Comparison of ENCODE assay signal across 17 cellular contexts in the genomic region with DNA sequence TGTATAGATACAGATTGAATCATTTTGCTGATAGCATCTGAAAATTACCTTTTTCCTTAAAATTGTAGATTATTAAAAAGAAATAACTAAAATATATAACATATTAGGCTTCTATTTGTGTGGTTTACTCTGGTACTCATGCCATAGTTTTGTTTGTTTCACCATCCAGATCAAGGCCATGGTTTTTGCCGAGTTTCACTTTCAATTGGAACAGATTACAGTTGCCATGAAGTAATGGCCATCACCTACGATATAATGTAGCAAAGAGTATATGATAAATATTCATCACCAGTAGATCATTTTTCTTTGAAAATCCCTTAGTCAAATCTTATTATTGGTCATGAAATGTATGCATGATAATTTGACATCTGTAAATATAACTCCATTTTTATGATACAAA. TPM values are rescaled to one million over a fixed set of nuclear protein-coding genes. Genes with fewer than 3 reads are reported as not detected.
DNase-seq lines count a peak whose midpoint lies in the region; ATAC-seq and TF ChIP-seq lines count a peak whose summit lies in the region.
"Had no signal": no experiment of that assay in that cellular context is flagged by ENCODE, and none has a peak within 500 bp of the region (broad histone marks: within the 10 kb centered on the region; RNA-seq: fewer than 3 reads in every experiment).

No MANE protein-coding gene starts in this region.

- H3K9me3 Mint-ChIP-seq in memory B cell: peaks cover 7% of the 10 kb centered on the region
- peaks cover 28% of the 10 kb centered on the region for H3K9me3 Mint-ChIP-seq in activated CD4-positive, alpha-beta memory T cell treated with anti-CD3 and anti-CD28 coated beads for 36 hours

- no peaks in the 10 kb centered on the region for H3K36me3 ChIP-seq in left ventricle myocardium inferior
- H3K36me3 ChIP-seq: ovary, transverse colon had no signal

- H3K4me3 Mint-ChIP-seq in T-helper 17 cell (peak overlapping the region; percentile 72), memory B cell (no peak overlapping the region)
- no peak overlapping the region for H3K4me3 Mint-ChIP-seq in activated CD4-positive, alpha-beta memory T cell treated with anti-CD3 and anti-CD28 coated beads for 36 hours

- H3K4me1 Mint-ChIP-seq in T-helper 17 cell: peaks cover 10% of the 10 kb centered on the region
- H3K4me1 Mint-ChIP-seq in memory B cell: peaks cover 6% of the 10 kb centered on the region
- H3K4me1 Mint-ChIP-seq in activated CD4-positive, alpha-beta memory T cell treated with anti-CD3 and anti-CD28 coated beads for 36 hours (ENCODE audit: low read depth): peaks cover 12% of the 10 kb centered on the region

- peaks cover 2% of the 10 kb centered on the region for H3K36me3 Mint-ChIP-seq in T-helper 17 cell (ENCODE audit: low read depth)
- peaks cover 6% of the 10 kb centered on the region for H3K36me3 Mint-ChIP-seq in memory B cell
- H3K36me3 Mint-ChIP-seq in activated CD4-positive, alpha-beta memory T cell treated with anti-CD3 and anti-CD28 coated beads for 36 hours: peaks cover 21% of the 10 kb centered on the region

- no peak overlapping the region for H3K27ac ChIP-seq in left ventricle myocardium inferior (replicated peaks)
- H3K27ac ChIP-seq: ovary had no signal

- H3K27ac Mint-ChIP-seq in T-helper 17 cell (peak overlapping the region; percentile 75), memory B cell (no peak overlapping the region)
- H3K27ac Mint-ChIP-seq in activated CD4-positive, alpha-beta memory T cell treated with anti-CD3 and anti-CD28 coated beads for 36 hours: no peak overlapping the region

- H3K27me3 Mint-ChIP-seq in T-helper 17 cell (no peaks in the 10 kb centered on the region), memory B cell (no peaks in the 10 kb centered on the region)
- no peaks in the 10 kb centered on the region for H3K27me3 Mint-ChIP-seq in activated CD4-positive, alpha-beta memory T cell treated with anti-CD3 and anti-CD28 coated beads for 36 hours

- no peaks in the 10 kb centered on the region for H3K27me3 ChIP-seq in left ventricle myocardium inferior (ENCODE audit: low read depth)
- H3K27me3 ChIP-seq: ovary, transverse colon had no signal

- ATAC-seq in GM18498 (IDR thresholded peaks at IDR 0.05; ENCODE audit: unreplicated experiment): peak; percentile 63
- peak; percentile 64 for ATAC-seq in GM21447 (IDR thresholded peaks at IDR 0.05; ENCODE audit: unreplicated experiment)
- ATAC-seq in T-helper 17 cell: peak; percentile 52
- ATAC-seq in memory B cell (ENCODE audit: low read depth): peak; percentile 58

- H3K4me3 ChIP-seq in left ventricle myocardium inferior: no peak overlapping the region
- H3K4me3 ChIP-seq: ovary, transverse colon had no signal

- no peak for TF ChIP-seq CTCF in left ventricle myocardium inferior (IDR thresholded peaks at IDR 0.05; ENCODE audit: borderline replicate concordance)

- DNase-seq in T-helper 17 cell (no peak), memory B cell (ENCODE audit: low spot score in 2 of 2) (no peak), SK-N-DZ (ENCODE audit: low spot score) (no peak), left ventricle myocardium inferior (no peak), iPS-NIHi11 (ENCODE audit: low spot score) (no peak)
- no peak for DNase-seq in activated CD4-positive, alpha-beta memory T cell treated with anti-CD3 and anti-CD28 coated beads for 36 hours
- DNase-seq: AML-193, amygdala, DMS153, GOT3, NCI-H146, NCI-H226, ovary, SHP77, transverse colon had no signal

- H3K9me3 ChIP-seq in T-helper 17 cell (ENCODE audit: control insufficient read depth, low read length, poor library complexity, severe bottlenecking) (no peaks in the 10 kb centered on the region), left ventricle myocardium inferior (replicated peaks) (no peaks in the 10 kb centered on the region)
- H3K9me3 ChIP-seq: ovary had no signal

- CTCF ChIA-PET in activated CD4-positive, alpha-beta memory T cell treated with anti-CD3 and anti-CD28 coated beads for 36 hours (lab: Charles Lee): interaction anchor here (1.2 to 11.8 kb wide), 9 partner anchors 12 to 373 kb away, joined by 3 to 226 read pairs (median 18); a partner anchor contains a TSS

- H3K4me1 ChIP-seq in left ventricle myocardium inferior: peaks cover 18% of the 10 kb centered on the region

- POLR2A ChIA-PET in activated CD4-positive, alpha-beta memory T cell treated with anti-CD3 and anti-CD28 coated beads for 36 hours (lab: Charles Lee): no interaction called here

- intact Hi-C loops in activated CD4-positive, alpha-beta memory T cell treated with anti-CD3 and anti-CD28 coated beads for 36 hours (cut with micrococcal nuclease): loop anchor here (2.0 kb wide), 1 partner anchor 50 kb away; no protein-coding TSS in a partner anchor
- intact Hi-C loops in left ventricle myocardium inferior (cut with micrococcal nuclease): loop anchor here (10.0 kb wide), 1 partner anchor 204 kb away; no protein-coding TSS in a partner anchor

RNA-seq across cellular contexts. Expression of a gene that starts 11.9 kb away (rescaled TPM):
- total RNA-seq in T-helper 17 cell (under 1 TPM in 1 of 2 donors, not detected in 1; 0.37 TPM), left ventricle myocardium inferior (0.11 TPM)
- polyA plus RNA-seq in SK-N-DZ (2014; cell fraction: cytosol; rRNA removed): 0.02 and 0.03 TPM in 2 replicates
- polyA plus RNA-seq in SK-N-DZ (2014; cell fraction: nucleus; rRNA removed): not detected in 2 replicates
- total RNA-seq in activated CD4-positive, alpha-beta memory T cell treated with anti-CD3 and anti-CD28 coated beads for 36 hours: under 1 TPM; 0.07 to 0.17 TPM
